7 cellular contexts compared by ENCODE assay signal in the genomic region with DNA sequence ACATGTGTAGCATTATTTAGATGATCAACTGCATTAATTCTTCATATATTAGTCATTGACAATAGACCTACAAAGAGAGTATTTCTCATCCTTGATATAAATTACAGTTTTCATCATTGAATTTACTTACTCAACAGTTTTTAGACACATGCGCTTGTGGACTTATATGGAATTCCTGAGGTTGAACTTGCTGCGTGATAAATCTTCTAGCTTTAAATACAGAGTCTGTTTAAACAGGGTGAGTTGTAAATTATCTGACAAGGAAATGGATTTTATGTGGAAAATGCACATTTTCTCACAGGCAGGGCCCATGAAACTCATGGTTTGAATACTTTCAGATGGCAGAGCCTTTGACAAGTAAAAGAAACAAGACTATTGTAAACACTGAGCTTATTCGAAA.
A peak's percentile ranks its signal among the peaks of the same experiment; 100 is the strongest.
DNase-seq lines count a peak whose midpoint lies in the region; ATAC-seq and TF ChIP-seq lines count a peak whose summit lies in the region.
"Not testable (repeated sequence)": the region's sequence is repeated elsewhere in the genome, so short reads cannot be mapped to it uniquely, and the experiment has no call there.

No MANE protein-coding gene starts in this region.

- peak overlapping the region; percentile 72 for H3K27ac ChIP-seq in ACC112 (ENCODE audit: low read depth, low read length)
- H3K27ac ChIP-seq in IMR-90 (ENCODE audit: insufficient read depth, low read length); mesenchymal stem cell (ENCODE audit: low read length, poor library complexity, severe bottlenecking): not testable (repeated sequence)

- not testable (repeated sequence) for TF ChIP-seq POLR2A in IMR-90 (IDR thresholded peaks at IDR 0.05; ENCODE audit: low read depth, low read length)

- not testable (repeated sequence) for H3K9me1 ChIP-seq in IMR-90 (ENCODE audit: insufficient read depth, low read length)

- TF ChIP-seq RAD21 in IMR-90 (IDR thresholded peaks at IDR 0.05; ENCODE audit: low read length), result not testable (repeated sequence)

- H3K9ac ChIP-seq in IMR-90 (ENCODE audit: low read depth, low read length); mesenchymal stem cell (ENCODE audit: low read length): not testable (repeated sequence)

- not testable (repeated sequence) for H3K4ac ChIP-seq in IMR-90 (ENCODE audit: low read depth, low read length); mesenchymal stem cell (ENCODE audit: low read depth in 1 of 2, low read length in 2 of 2)

- peak; percentile 23 for DNase-seq in AG10803 (ENCODE audit: low read depth)
- DNase-seq in IMR-90, result peak; percentile 66
- DNase-seq in chondrocyte (ENCODE audit: low spot score), result not testable (repeated sequence)
- DNase-seq in fibroblast of pulmonary artery (ENCODE audit: low read depth), result peak; percentile 5
- peak; percentile 25 for DNase-seq in foreskin melanocyte
- DNase-seq in mesenchymal stem cell, result peak; percentile 34

- not testable (repeated sequence) for H3K36me3 Mint-ChIP-seq in chondrocyte (ENCODE audit: low read depth)

- H4K5ac ChIP-seq in IMR-90 (ENCODE audit: low read depth, low read length), result not testable (repeated sequence)

- not testable (repeated sequence) for H2BK5ac ChIP-seq in IMR-90 (ENCODE audit: low read depth, low read length, poor library complexity, severe bottlenecking); mesenchymal stem cell (ENCODE audit: low read depth, low read length, poor library complexity, severe bottlenecking)

- CTCF ChIA-PET in IMR-90 (lab: Yijun Ruan, JAX), result not testable (repeated sequence)

- peak overlapping the region; percentile 38 for H2AFZ ChIP-seq in ACC112 (ENCODE audit: low read length, unreplicated experiment)
- H2AFZ ChIP-seq in IMR-90 (replicated peaks; ENCODE audit: low read length, poor library complexity); mesenchymal stem cell (ENCODE audit: low read depth, low read length): not testable (repeated sequence)

- H2AK5ac ChIP-seq in IMR-90 (ENCODE audit: low read depth, low read length); mesenchymal stem cell (ENCODE audit: low read length, severe bottlenecking): not testable (repeated sequence)

- H4K91ac ChIP-seq in IMR-90 (ENCODE audit: insufficient read depth, low read depth, low read length); mesenchymal stem cell (ENCODE audit: low read length): not testable (repeated sequence)

- not testable (repeated sequence) for H3K27me3 Mint-ChIP-seq in chondrocyte (ENCODE audit: low read depth)

- H3K4me1 Mint-ChIP-seq in chondrocyte (ENCODE audit: low read depth), result peaks cover 30% of the 10 kb centered on the region

- not testable (repeated sequence) for H2BK20ac ChIP-seq in IMR-90 (ENCODE audit: low read depth, low read length)

- H3K4me3 ChIP-seq in ACC112 (ENCODE audit: low read depth, low read length); AG10803 (ENCODE audit: low read length); IMR-90 (ENCODE audit: insufficient read depth, low read depth, low read length); fibroblast of pulmonary artery (replicated peaks; ENCODE audit: low read depth, low read length); mesenchymal stem cell (ENCODE audit: insufficient read depth in 1 of 2, low read depth in 1 of 2, low read length in 2 of 2): not testable (repeated sequence)

- H2BK12ac ChIP-seq in mesenchymal stem cell (ENCODE audit: low read length in 2 of 2), result not testable (repeated sequence)

- H3K4me1 ChIP-seq in ACC112 (ENCODE audit: control insufficient read depth, insufficient read depth, low read length, unreplicated experiment); IMR-90 (ENCODE audit: control insufficient read depth, insufficient read depth, low read length); mesenchymal stem cell (ENCODE audit: control insufficient read depth, insufficient read depth, low read depth, low read length): not testable (repeated sequence)

- WGBS in IMR-90 (ENCODE audit: extremely low coverage in 2 of 2, insufficient read length in 1 of 2), 2 experiments, result no CpG with 5 or more reads among the region's 3 CpGs
- no CpG with 5 or more reads among the region's 3 CpGs for WGBS in mesenchymal stem cell

- H3K14ac ChIP-seq in IMR-90 (replicated peaks; ENCODE audit: low read depth, low read length); mesenchymal stem cell (ENCODE audit: low read length in 2 of 2): not testable (repeated sequence)

- dilution Hi-C loops in IMR-90 (cut with HindIII; ENCODE audit: low sequenced_read_pairs, unreplicated experiment), result not testable (repeated sequence)

- not testable (repeated sequence) for H3K36me3 ChIP-seq in ACC112 (ENCODE audit: insufficient read depth, low read length); IMR-90 (ENCODE audit: control insufficient read depth, insufficient read depth, low read length); mesenchymal stem cell (ENCODE audit: control insufficient read depth in 1 of 2, insufficient read depth in 2 of 2, low read depth in 1 of 2, low read length in 2 of 2)

- H4K8ac ChIP-seq in IMR-90 (ENCODE audit: low read depth in 2 of 2, low read length in 2 of 2); mesenchymal stem cell (ENCODE audit: low read length): not testable (repeated sequence)

- not testable (repeated sequence) for H3K23ac ChIP-seq in IMR-90 (ENCODE audit: low read depth, low read length); mesenchymal stem cell (ENCODE audit: low read length in 2 of 2)

- H3K79me2 ChIP-seq in ACC112 (ENCODE audit: control insufficient read depth, insufficient read depth, low read length, unreplicated experiment), result not testable (repeated sequence)

- H4K20me1 ChIP-seq in IMR-90 (ENCODE audit: insufficient read depth, low read length), result not testable (repeated sequence)

- POLR2A ChIA-PET in IMR-90 (lab: Charles Lee; ENCODE audit: unreplicated experiment), result not testable (repeated sequence)

- not testable (repeated sequence) for H3K27me3 ChIP-seq in ACC112 (ENCODE audit: insufficient read depth, low read length); IMR-90 (ENCODE audit: control insufficient read depth, insufficient read depth, low read length); mesenchymal stem cell (ENCODE audit: control insufficient read depth in 1 of 2, insufficient read depth in 1 of 2, low read length in 2 of 2)

- not testable (repeated sequence) for H2AK9ac ChIP-seq in IMR-90 (replicated peaks; ENCODE audit: low read depth, low read length, poor library complexity)

- not testable (repeated sequence) for H3K9me3 Mint-ChIP-seq in chondrocyte (ENCODE audit: low read depth)

- not testable (repeated sequence) for H3K18ac ChIP-seq in IMR-90 (ENCODE audit: low read depth, low read length); mesenchymal stem cell (ENCODE audit: low read depth in 1 of 2, low read length in 2 of 2)

- H2BK120ac ChIP-seq in IMR-90 (ENCODE audit: low read depth, low read length); mesenchymal stem cell (ENCODE audit: low read depth, low read length): not testable (repeated sequence)

- in situ Hi-C loops in IMR-90 (cut with MboI; ENCODE audit: low sequenced_read_pairs), result not testable (repeated sequence)

- not testable (repeated sequence) for ATAC-seq in IMR-90 (ENCODE audit: low read depth)

- not testable (repeated sequence) for H3K4me2 ChIP-seq in IMR-90 (ENCODE audit: low read depth, low read length); mesenchymal stem cell (ENCODE audit: low read length, poor library complexity, severe bottlenecking)

- not testable (repeated sequence) for H3K4me3 Mint-ChIP-seq in chondrocyte (ENCODE audit: unreplicated experiment)

- peak overlapping the region; percentile 49 for H3K27ac Mint-ChIP-seq in chondrocyte (ENCODE audit: unreplicated experiment)

- TF ChIP-seq CTCF in AG10803 (conservative IDR thresholded peaks at IDR 0.05; ENCODE audit: low read length); IMR-90 (conservative IDR thresholded peaks at IDR 0.05; ENCODE audit: low read depth, low read length); chondrocyte (IDR thresholded peaks at IDR 0.05); fibroblast of pulmonary artery (IDR thresholded peaks at IDR 0.05; ENCODE audit: low read length, missing control alignments): not testable (repeated sequence)

- BruUV-seq in IMR-90 (replicated peaks; lab: Mats Ljungman, UMichigan), result not testable (repeated sequence)

- intact Hi-C loops in IMR-90 (cut with micrococcal nuclease), result not testable (repeated sequence)

- not testable (repeated sequence) for H3K56ac ChIP-seq in IMR-90 (ENCODE audit: extremely low read depth, insufficient read depth, low read length)

- H3K9me3 ChIP-seq in IMR-90 (ENCODE audit: control insufficient read depth, insufficient read depth, low read length); mesenchymal stem cell (ENCODE audit: control insufficient read depth, low read length): not testable (repeated sequence)

- not testable (repeated sequence) for H3K79me1 ChIP-seq in IMR-90 (ENCODE audit: low read depth in 1 of 2, low read length in 2 of 2); mesenchymal stem cell (replicated peaks; ENCODE audit: low read length, poor library complexity, severe bottlenecking)

- H2BK15ac ChIP-seq in IMR-90 (ENCODE audit: low read depth, low read length); mesenchymal stem cell (ENCODE audit: low read depth, poor library complexity, severe bottlenecking): not testable (repeated sequence)
